Comparison of ENCODE assay signal across 8 cellular contexts in the genomic region with DNA sequence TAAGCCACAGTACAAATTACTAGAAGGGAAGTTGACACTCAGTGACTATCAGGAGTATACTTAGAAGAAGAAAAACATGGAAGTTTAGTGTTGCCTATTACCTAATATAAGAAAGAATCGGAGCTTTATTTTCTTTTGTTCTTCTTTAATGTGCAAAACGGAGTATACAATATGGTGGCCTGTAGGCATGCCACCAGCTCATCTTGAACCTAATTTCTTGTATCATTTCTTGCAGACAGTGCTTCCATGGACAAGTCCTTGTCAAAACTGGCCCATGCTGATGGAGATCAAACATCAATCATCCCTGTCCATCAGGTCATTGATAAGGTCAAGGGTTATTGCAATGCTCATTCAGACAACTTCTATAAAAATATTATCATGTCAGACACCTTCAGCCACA.
"Had no signal": no experiment of that assay in that cellular context is flagged by ENCODE, and none has a peak within 500 bp of the region (broad histone marks: within the 10 kb centered on the region; RNA-seq: fewer than 3 reads in every experiment).

No MANE protein-coding gene starts in this region.

- ATAC-seq: GM12878 had no signal

- H3K4me3 ChIP-seq: GM12878 had no signal

- DNase-seq: GDM1, GF-D8 had no signal

- FAIRE-seq: G401.6, GM12878, GM12891, GM12892, GM18507, GM19239 had no signal
